ENCODE assay signal across 1 cellular context in genomic region chr13:110457361-110457760, GRCh38.
TF ChIP-seq lines count a peak whose summit lies in the region.

No MANE protein-coding gene starts in this region.

TF ChIP-seq in H1, 55 proteins besides CTCF, POLR2A, EP300 and RAD21:
- TF ChIP-seq TBP (IDR thresholded peaks at IDR 0.05; ENCODE audit: low read depth, low read length) (no peak), ATF2 (IDR thresholded peaks at IDR 0.05; ENCODE audit: low read length) (no peak), CHD7 (IDR thresholded peaks at IDR 0.05; ENCODE audit: insufficient replicate concordance, low read length) (no peak), RNF2 (IDR thresholded peaks at IDR 0.05; ENCODE audit: borderline replicate concordance, low read depth, low read length, missing control alignments, poor library complexity, severe bottlenecking) (no peak), SAP30 (IDR thresholded peaks at IDR 0.05; ENCODE audit: insufficient read depth, insufficient replicate concordance, low read length) (no peak), BCL11A (IDR thresholded peaks at IDR 0.05; ENCODE audit: low read depth in 2 of 2, low read length in 2 of 2) (no peak), EZH2 (IDR thresholded peaks at IDR 0.05; ENCODE audit: low read depth, low read length, severe bottlenecking) (no peak), SIRT6 (IDR thresholded peaks at IDR 0.05; ENCODE audit: low read length) (no peak), TCF12 (IDR thresholded peaks at IDR 0.05; ENCODE audit: low read depth, low read length) (no peak), SUZ12 (IDR thresholded peaks at IDR 0.05; ENCODE audit: low read length) (no peak), JUND (IDR thresholded peaks at IDR 0.05; ENCODE audit: low read length) (no peak), TEAD4 (IDR thresholded peaks at IDR 0.05; ENCODE audit: low read depth, low read length) (no peak)
